Comparison of ENCODE assay signal across 24 cellular contexts in genomic region chrX:68375803-68376202, GRCh38.
"Had no signal": no experiment of that assay in that cellular context is flagged by ENCODE, and none has a peak within 500 bp of the region (broad histone marks: within the 10 kb centered on the region; RNA-seq: fewer than 3 reads in every experiment).

No MANE protein-coding gene starts in this region.

- H3K27ac Mint-ChIP-seq: dendritic cell treated with granulocyte-macrophage colony-stimulating factor and Interleukin-4, amounts not matched to agents 40 ng/mL and 50 ng/mL, for 4 days; endodermal cell; memory B cell; naive B cell; natural killer cell treated with Interleukin-12 subunit alpha and Interleukin-12 subunit beta and Interleukin-15 and Interleukin-18, amount 100 ng/mL, for 72 hours; neural progenitor cell; progenitor cell of endocrine pancreas; stimulated activated naive B cell treated with anti-CD40 and anti-IgM and Interleukin-4, amounts not matched to agents 10 μg/mL and 1 μg/mL and 100 μg/mL, for 72 hours; stimulated activated naive CD8-positive, alpha-beta T cell treated with anti-CD3 and anti-CD28 coated beads, Interleukin-15, Interleukin-2, amounts not matched to agents 100 ng/mL and 50 ng/mL, for 24 hours had no signal

- H3K9me3 Mint-ChIP-seq: dendritic cell treated with granulocyte-macrophage colony-stimulating factor and Interleukin-4, amounts not matched to agents 40 ng/mL and 50 ng/mL, for 4 days; memory B cell; natural killer cell treated with Interleukin-12 subunit alpha and Interleukin-12 subunit beta and Interleukin-15 and Interleukin-18, amount 100 ng/mL, for 72 hours; stimulated activated naive CD8-positive, alpha-beta T cell treated with anti-CD3 and anti-CD28 coated beads, Interleukin-15, Interleukin-2, amounts not matched to agents 100 ng/mL and 50 ng/mL, for 24 hours had no signal

- DNase-seq: effector CD8-positive, alpha-beta T cell; endodermal cell; foreskin fibroblast; gastrocnemius medialis; head of caudate nucleus; naive B cell; right lobe of liver; small intestine; stimulated activated CD4-positive, alpha-beta T cell treated with anti-CD3 and anti-CD28 coated beads, Interleukin-15, amount 100 ng/mL, for 24 hours; stimulated activated CD4-positive, alpha-beta T cell treated with anti-CD3 and anti-CD28 coated beads, Interleukin-2, amount 100 ng/mL, for 48 hours; stimulated activated naive B cell treated with anti-CD40 and anti-IgM and Interleukin-4, amounts not matched to agents 10 μg/mL and 1 μg/mL and 100 μg/mL, for 72 hours; upper lobe of left lung had no signal

- H3K36me3 Mint-ChIP-seq: memory B cell; naive B cell; neural progenitor cell; stimulated activated naive B cell treated with anti-CD40 and anti-IgM and Interleukin-4, amounts not matched to agents 10 μg/mL and 1 μg/mL and 100 μg/mL, for 72 hours had no signal

- H3K9me3 ChIP-seq: gastrocnemius medialis, right lobe of liver, thoracic aorta, tibial nerve, upper lobe of left lung had no signal

- H3K36me3 ChIP-seq: gastrocnemius medialis, neural progenitor cell, right lobe of liver, thoracic aorta, tibial nerve, upper lobe of left lung had no signal

- H3K27me3 Mint-ChIP-seq: dendritic cell treated with granulocyte-macrophage colony-stimulating factor and Interleukin-4, amounts not matched to agents 40 ng/mL and 50 ng/mL, for 4 days; memory B cell; naive B cell; progenitor cell of endocrine pancreas; stimulated activated naive B cell treated with anti-CD40 and anti-IgM and Interleukin-4, amounts not matched to agents 10 μg/mL and 1 μg/mL and 100 μg/mL, for 72 hours; stimulated activated naive CD8-positive, alpha-beta T cell treated with anti-CD3 and anti-CD28 coated beads, Interleukin-15, Interleukin-2, amounts not matched to agents 100 ng/mL and 50 ng/mL, for 24 hours had no signal

- H3K4me1 ChIP-seq: gastrocnemius medialis, neural progenitor cell, parathyroid adenoma, right lobe of liver, tibial nerve, upper lobe of left lung had no signal

- H3K4me3 ChIP-seq: gastrocnemius medialis, lung, neural progenitor cell, right lobe of liver, thoracic aorta, tibial nerve, upper lobe of left lung had no signal

- H3K4me3 Mint-ChIP-seq: dendritic cell treated with granulocyte-macrophage colony-stimulating factor and Interleukin-4, amounts not matched to agents 40 ng/mL and 50 ng/mL, for 4 days; endodermal cell; memory B cell; naive B cell; natural killer cell treated with Interleukin-12 subunit alpha and Interleukin-12 subunit beta and Interleukin-15 and Interleukin-18, amount 100 ng/mL, for 72 hours; neural progenitor cell; stimulated activated naive B cell treated with anti-CD40 and anti-IgM and Interleukin-4, amounts not matched to agents 10 μg/mL and 1 μg/mL and 100 μg/mL, for 72 hours; stimulated activated naive CD8-positive, alpha-beta T cell treated with anti-CD3 and anti-CD28 coated beads, Interleukin-15, Interleukin-2, amounts not matched to agents 100 ng/mL and 50 ng/mL, for 24 hours had no signal

- ATAC-seq: esophagus mucosa; gastrocnemius medialis; left lobe of liver; natural killer cell treated with Interleukin-12 subunit alpha and Interleukin-12 subunit beta and Interleukin-15 and Interleukin-18, amount 100 ng/mL, for 72 hours; right lobe of liver; stimulated activated naive B cell treated with anti-CD40 and anti-IgM and Interleukin-4, amounts not matched to agents 10 μg/mL and 1 μg/mL and 100 μg/mL, for 72 hours had no signal

- H3K4me1 Mint-ChIP-seq: endodermal cell; memory B cell; naive B cell; neural progenitor cell; stimulated activated naive B cell treated with anti-CD40 and anti-IgM and Interleukin-4, amounts not matched to agents 10 μg/mL and 1 μg/mL and 100 μg/mL, for 72 hours had no signal
